8 cellular contexts compared by ENCODE assay signal in the genomic region with DNA sequence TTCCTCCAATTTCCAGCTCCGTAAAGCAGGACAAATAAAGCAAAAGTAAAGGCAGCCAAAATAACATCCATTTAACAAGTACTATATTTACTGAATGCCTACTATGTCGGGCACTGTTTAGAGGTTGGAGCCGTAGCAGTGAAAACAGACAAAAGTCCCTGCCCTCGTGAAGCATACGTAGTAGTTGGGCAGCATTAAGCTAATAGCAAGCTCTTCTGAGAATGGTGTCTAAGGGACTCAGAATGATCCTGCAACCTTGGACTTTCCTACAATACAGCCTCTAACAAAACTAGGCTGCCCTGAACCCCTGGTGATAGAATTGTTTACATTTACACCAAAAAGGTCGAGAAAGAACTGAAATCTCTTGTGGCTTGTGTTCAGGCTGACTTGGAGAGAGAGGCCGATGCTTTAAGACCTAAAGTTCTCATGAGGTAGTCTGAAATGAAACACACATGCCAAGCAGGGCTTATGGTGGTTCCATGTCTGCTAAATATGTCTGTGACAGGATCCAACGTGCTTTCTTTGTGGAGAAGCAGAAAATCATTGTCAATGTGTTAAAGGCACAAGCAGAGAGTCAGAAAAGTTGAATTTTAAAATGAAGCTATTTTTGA. TPM values are rescaled to one million over a fixed set of nuclear protein-coding genes. Genes with fewer than 3 reads are reported as not detected.
A peak's percentile ranks its signal among the peaks of the same experiment; 100 is the strongest.
DNase-seq lines count a peak whose midpoint lies in the region; ATAC-seq and TF ChIP-seq lines count a peak whose summit lies in the region.

No MANE protein-coding gene starts in this region.

- peak overlapping the region; percentile 85 for H3K4me2 ChIP-seq in HCT116 (ENCODE audit: low read length)

- H3K4me3 ChIP-seq in HCT116 (replicated peaks in 1 of 2; ENCODE audit: low read depth in 1 of 2, low read length in 2 of 2), result peak overlapping the region; percentile 36 to 64
- peak overlapping the region; percentile 86 for H3K4me3 ChIP-seq in adipocyte (ENCODE audit: low read length)
- peak overlapping the region; percentile 82 for H3K4me3 ChIP-seq in iPS-18a (ENCODE audit: low read length)
- peak overlapping the region; percentile 83 for H3K4me3 ChIP-seq in skeletal muscle cell (ENCODE audit: low read depth, low read length)

- H4K20me1 ChIP-seq in HCT116 (ENCODE audit: insufficient read depth), result no peaks in the 10 kb centered on the region

- intact Hi-C loops in HCT116 (cut with micrococcal nuclease), result loop anchor here (5.0 kb wide), 1 partner anchor 75 kb away; no protein-coding TSS in a partner anchor

- no peak overlapping the region for H3K4me3 Mint-ChIP-seq in T-helper 2 cell treated with Interferon-gamma antibody and Interleukin-4, amounts not matched to agents 5 μg/mL and 100 μg/mL, for 36 hours

- no peaks in the 10 kb centered on the region for H3K4me1 Mint-ChIP-seq in T-helper 2 cell treated with Interferon-gamma antibody and Interleukin-4, amounts not matched to agents 5 μg/mL and 100 μg/mL, for 36 hours (ENCODE audit: low read depth)

- RAD21 ChIA-PET in HCT116 (lab: Charles Lee; ENCODE audit: low non-redundant PET in 1 of 2, low total read pairs in 2 of 2, uncharacterized antibody in 2 of 2, unreplicated experiment in 2 of 2), result no interaction called here

- peak overlapping the region; percentile 67 for H3K27ac ChIP-seq in HCT116 (ENCODE audit: low read depth, low read length)
- H3K27ac ChIP-seq in iPS-18a (ENCODE audit: low read length), result no peak overlapping the region

- peaks cover 4% of the 10 kb centered on the region for H3K79me2 ChIP-seq in HCT116 (ENCODE audit: insufficient read depth, low read length)

- TF ChIP-seq CTCF in HCT116 (IDR thresholded peaks at IDR 0.05 in 2 of 3, conservative IDR thresholded peaks at IDR 0.05 in 1 of 3; ENCODE audit: borderline replicate concordance in 1 of 3, insufficient read depth in 1 of 3, low read depth in 2 of 3, low read length in 2 of 3), result no peak

- H3K9ac ChIP-seq in HCT116 (ENCODE audit: low read length) (peak overlapping the region; percentile 48; the same call in 1 of the 2 replicates), adipocyte (ENCODE audit: low read length) (peak overlapping the region; percentile 88), iPS-18a (ENCODE audit: low read length) (no peak overlapping the region)

- H3K9me2 ChIP-seq in HCT116 (ENCODE audit: insufficient read depth), result no peaks in the 10 kb centered on the region

- POLR2A ChIA-PET in HCT116 (lab: Charles Lee), result no interaction called here

- TF ChIP-seq POLR2A in HCT116 (IDR thresholded peaks at IDR 0.05; ENCODE audit: borderline replicate concordance, extremely low read depth, insufficient read depth, insufficient read length), result no peak

- H3K27me3 ChIP-seq in HCT116 (ENCODE audit: insufficient read depth, low read length) (no peaks in the 10 kb centered on the region), adipocyte (replicated peaks; ENCODE audit: control insufficient read depth, insufficient read depth, low read length) (no peaks in the 10 kb centered on the region), iPS-18a (ENCODE audit: control insufficient read depth, insufficient read depth, low read length) (peaks cover 33% of the 10 kb centered on the region)

- H3K4me1 ChIP-seq in HCT116 (ENCODE audit: control insufficient read depth in 1 of 2, insufficient read depth in 2 of 2, low read length in 2 of 2) (peaks cover 0 to 33% of the 10 kb centered on the region in 2 experiments; a peak in 3 of 4 replicates), adipocyte (ENCODE audit: control insufficient read depth, insufficient read depth, low read length) (peaks cover 52% of the 10 kb centered on the region), iPS-18a (ENCODE audit: control insufficient read depth, low read depth, low read length) (peaks cover 17% of the 10 kb centered on the region)

- H3K9me3 ChIP-seq in HCT116 (ENCODE audit: control insufficient read depth in 1 of 2, insufficient read depth in 1 of 2, low read depth in 1 of 2, low read length in 2 of 2) (no peaks in the 10 kb centered on the region), adipocyte (ENCODE audit: control insufficient read depth, low read length) (no peaks in the 10 kb centered on the region), iPS-18a (ENCODE audit: control insufficient read depth, low read depth, low read length) (no peaks in the 10 kb centered on the region)

- DNase-seq in HCT116 (ENCODE audit: low read depth, low spot score) (no peak), adipocyte (ENCODE audit: low read depth) (no peak), skeletal muscle cell (ENCODE audit: low read depth) (no peak)
- DNase-seq in T-helper 2 cell treated with Interferon-gamma antibody and Interleukin-4, amounts not matched to agents 5 μg/mL and 100 μg/mL, for 36 hours (ENCODE audit: low spot score), result no peak
- no peak for DNase-seq in activated naive CD4-positive, alpha-beta T cell treated with Interleukin-2 at 50 U/mL for 16 hours

- no peak overlapping the region for H3K27ac Mint-ChIP-seq in T-helper 2 cell treated with Interferon-gamma antibody and Interleukin-4, amounts not matched to agents 5 μg/mL and 100 μg/mL, for 36 hours

- no TSS peak for BruUV-seq in HCT116 (replicated peaks; lab: Mats Ljungman, UMichigan)

- H3K36me3 Mint-ChIP-seq in T-helper 2 cell treated with Interferon-gamma antibody and Interleukin-4, amounts not matched to agents 5 μg/mL and 100 μg/mL, for 36 hours (ENCODE audit: low read depth), result no peaks in the 10 kb centered on the region

- CTCF ChIA-PET in HCT116 (lab: Charles Lee), result no interaction called here

- ATAC-seq in HCT116 (peak; percentile 8; the same call in 1 of the 2 replicates), GM19452 (IDR thresholded peaks at IDR 0.05; ENCODE audit: unreplicated experiment) (no peak), HG03045 (IDR thresholded peaks at IDR 0.05; ENCODE audit: unreplicated experiment) (no peak)

- H3K27me3 Mint-ChIP-seq in T-helper 2 cell treated with Interferon-gamma antibody and Interleukin-4, amounts not matched to agents 5 μg/mL and 100 μg/mL, for 36 hours (ENCODE audit: low read depth), result peaks cover 49% of the 10 kb centered on the region

- peak overlapping the region; percentile 7 for H2AFZ ChIP-seq in HCT116 (ENCODE audit: low read depth, low read length, poor library complexity, severe bottlenecking)

- TF ChIP-seq RAD21 in HCT116 (IDR thresholded peaks at IDR 0.05; ENCODE audit: low read depth), result no peak

- H3K9me3 Mint-ChIP-seq in T-helper 2 cell treated with Interferon-gamma antibody and Interleukin-4, amounts not matched to agents 5 μg/mL and 100 μg/mL, for 36 hours, result no peaks in the 10 kb centered on the region

- H3K36me3 ChIP-seq in HCT116 (ENCODE audit: control insufficient read depth in 1 of 2, insufficient read depth in 2 of 2, low read length in 2 of 2) (no peaks in the 10 kb centered on the region), adipocyte (ENCODE audit: control insufficient read depth, insufficient read depth, low read length, severe bottlenecking) (no peaks in the 10 kb centered on the region), iPS-18a (ENCODE audit: control insufficient read depth, low read depth, low read length) (no peaks in the 10 kb centered on the region)

TF ChIP-seq in HCT116, 20 proteins besides CTCF, POLR2A, EP300 and RAD21:
- TF ChIP-seq SP1 (IDR thresholded peaks at IDR 0.05; ENCODE audit: low read depth), result no peak

RNA-seq across cellular contexts. Expression of a gene that starts 0.9 kb away (rescaled TPM):
- total RNA-seq in HCT116 (2021; ENCODE audit: unreplicated experiment), result 9.8 TPM
- 7.5 and 9.3 TPM in 2 replicates for polyA plus RNA-seq in HCT116 (2012)
